ENCODE assay signal across 2 cellular contexts in the genomic region with DNA sequence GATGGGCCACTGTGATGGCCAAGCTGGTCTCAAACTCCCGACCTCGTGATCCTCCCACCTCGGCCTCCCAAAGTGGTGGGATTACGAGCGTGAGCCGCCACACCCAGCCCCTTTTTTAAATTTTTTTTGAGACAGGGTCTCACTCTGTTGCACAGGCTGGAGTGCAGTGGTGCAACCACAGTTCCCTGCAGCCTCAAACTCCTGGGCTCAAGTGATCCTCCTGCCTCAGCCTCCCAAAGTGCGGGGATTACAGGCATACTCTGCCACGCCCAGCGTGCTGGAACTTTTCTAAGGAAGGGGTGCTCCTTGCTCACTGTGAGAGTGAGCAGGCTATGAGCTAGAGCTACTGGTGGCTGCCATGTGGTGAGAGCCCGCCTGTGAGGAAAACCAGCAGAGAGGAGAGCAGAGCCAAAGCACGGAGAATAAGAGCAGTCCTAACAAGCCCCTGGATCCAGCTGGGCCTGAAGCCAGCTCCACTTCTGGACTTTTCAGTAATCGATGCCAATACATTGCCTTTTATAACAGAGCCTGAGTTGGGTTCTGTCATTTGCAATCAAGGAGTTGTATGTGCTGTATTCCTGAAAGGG.
TF ChIP-seq lines count a peak whose summit lies in the region.

No MANE protein-coding gene starts in this region.

TF ChIP-seq in SK-N-SH, 30 proteins besides CTCF, POLR2A, EP300 and RAD21 (continued from another document):
- TF ChIP-seq, protein P1, sequence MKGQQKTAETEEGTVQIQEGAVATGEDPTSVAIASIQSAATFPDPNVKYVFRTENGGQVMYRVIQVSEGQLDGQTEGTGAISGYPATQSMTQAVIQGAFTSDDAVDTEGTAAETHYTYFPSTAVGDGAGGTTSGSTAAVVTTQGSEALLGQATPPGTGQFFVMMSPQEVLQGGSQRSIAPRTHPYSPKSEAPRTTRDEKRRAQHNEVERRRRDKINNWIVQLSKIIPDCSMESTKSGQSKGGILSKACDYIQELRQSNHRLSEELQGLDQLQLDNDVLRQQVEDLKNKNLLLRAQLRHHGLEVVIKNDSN (IDR thresholded peaks at IDR 0.05; ENCODE audit: borderline replicate concordance, low read depth) = no peak
- TF ChIP-seq, protein P2, sequence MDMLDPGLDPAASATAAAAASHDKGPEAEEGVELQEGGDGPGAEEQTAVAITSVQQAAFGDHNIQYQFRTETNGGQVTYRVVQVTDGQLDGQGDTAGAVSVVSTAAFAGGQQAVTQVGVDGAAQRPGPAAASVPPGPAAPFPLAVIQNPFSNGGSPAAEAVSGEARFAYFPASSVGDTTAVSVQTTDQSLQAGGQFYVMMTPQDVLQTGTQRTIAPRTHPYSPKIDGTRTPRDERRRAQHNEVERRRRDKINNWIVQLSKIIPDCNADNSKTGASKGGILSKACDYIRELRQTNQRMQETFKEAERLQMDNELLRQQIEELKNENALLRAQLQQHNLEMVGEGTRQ (IDR thresholded peaks at IDR 0.05; ENCODE audit: borderline replicate concordance, low read depth, low read length) = no peak
- TF ChIP-seq SIN3A (IDR thresholded peaks at IDR 0.05; ENCODE audit: borderline replicate concordance, low read depth, low read length) (no peak), MXI1 (IDR thresholded peaks at IDR 0.05; ENCODE audit: low read depth, low read length) (no peak)

TF ChIP-seq in SK-N-SH treated with all-trans-retinoic acid at 6 μM for 48 hours, 23 proteins besides CTCF, POLR2A, EP300 and RAD21 (continued from another document):
- TF ChIP-seq, protein P3, sequence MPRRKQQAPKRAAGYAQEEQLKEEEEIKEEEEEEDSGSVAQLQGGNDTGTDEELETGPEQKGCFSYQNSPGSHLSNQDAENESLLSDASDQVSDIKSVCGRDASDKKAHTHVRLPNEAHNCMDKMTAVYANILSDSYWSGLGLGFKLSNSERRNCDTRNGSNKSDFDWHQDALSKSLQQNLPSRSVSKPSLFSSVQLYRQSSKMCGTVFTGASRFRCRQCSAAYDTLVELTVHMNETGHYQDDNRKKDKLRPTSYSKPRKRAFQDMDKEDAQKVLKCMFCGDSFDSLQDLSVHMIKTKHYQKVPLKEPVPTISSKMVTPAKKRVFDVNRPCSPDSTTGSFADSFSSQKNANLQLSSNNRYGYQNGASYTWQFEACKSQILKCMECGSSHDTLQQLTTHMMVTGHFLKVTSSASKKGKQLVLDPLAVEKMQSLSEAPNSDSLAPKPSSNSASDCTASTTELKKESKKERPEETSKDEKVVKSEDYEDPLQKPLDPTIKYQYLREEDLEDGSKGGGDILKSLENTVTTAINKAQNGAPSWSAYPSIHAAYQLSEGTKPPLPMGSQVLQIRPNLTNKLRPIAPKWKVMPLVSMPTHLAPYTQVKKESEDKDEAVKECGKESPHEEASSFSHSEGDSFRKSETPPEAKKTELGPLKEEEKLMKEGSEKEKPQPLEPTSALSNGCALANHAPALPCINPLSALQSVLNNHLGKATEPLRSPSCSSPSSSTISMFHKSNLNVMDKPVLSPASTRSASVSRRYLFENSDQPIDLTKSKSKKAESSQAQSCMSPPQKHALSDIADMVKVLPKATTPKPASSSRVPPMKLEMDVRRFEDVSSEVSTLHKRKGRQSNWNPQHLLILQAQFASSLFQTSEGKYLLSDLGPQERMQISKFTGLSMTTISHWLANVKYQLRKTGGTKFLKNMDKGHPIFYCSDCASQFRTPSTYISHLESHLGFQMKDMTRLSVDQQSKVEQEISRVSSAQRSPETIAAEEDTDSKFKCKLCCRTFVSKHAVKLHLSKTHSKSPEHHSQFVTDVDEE (CRISPR knock-in tag; IDR thresholded peaks at IDR 0.05) = no peak
- no peak for TF ChIP-seq CSDC2 (CRISPR knock-in tag; IDR thresholded peaks at IDR 0.05)
- TF ChIP-seq, protein P4, sequence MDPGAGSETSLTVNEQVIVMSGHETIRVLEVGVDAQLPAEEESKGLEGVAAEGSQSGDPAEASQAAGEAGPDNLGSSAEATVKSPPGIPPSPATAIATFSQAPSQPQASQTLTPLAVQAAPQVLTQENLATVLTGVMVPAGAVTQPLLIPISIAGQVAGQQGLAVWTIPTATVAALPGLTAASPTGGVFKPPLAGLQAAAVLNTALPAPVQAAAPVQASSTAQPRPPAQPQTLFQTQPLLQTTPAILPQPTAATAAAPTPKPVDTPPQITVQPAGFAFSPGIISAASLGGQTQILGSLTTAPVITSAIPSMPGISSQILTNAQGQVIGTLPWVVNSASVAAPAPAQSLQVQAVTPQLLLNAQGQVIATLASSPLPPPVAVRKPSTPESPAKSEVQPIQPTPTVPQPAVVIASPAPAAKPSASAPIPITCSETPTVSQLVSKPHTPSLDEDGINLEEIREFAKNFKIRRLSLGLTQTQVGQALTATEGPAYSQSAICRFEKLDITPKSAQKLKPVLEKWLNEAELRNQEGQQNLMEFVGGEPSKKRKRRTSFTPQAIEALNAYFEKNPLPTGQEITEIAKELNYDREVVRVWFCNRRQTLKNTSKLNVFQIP (CRISPR knock-in tag; IDR thresholded peaks at IDR 0.05; ENCODE audit: borderline replicate concordance, low read depth) = no peak
- TF ChIP-seq ZFP30 (CRISPR knock-in tag; IDR thresholded peaks at IDR 0.05) = no peak
- no peak for TF ChIP-seq ARNTL (CRISPR knock-in tag; IDR thresholded peaks at IDR 0.05; ENCODE audit: borderline replicate concordance, low read depth)
- TF ChIP-seq, protein P5, sequence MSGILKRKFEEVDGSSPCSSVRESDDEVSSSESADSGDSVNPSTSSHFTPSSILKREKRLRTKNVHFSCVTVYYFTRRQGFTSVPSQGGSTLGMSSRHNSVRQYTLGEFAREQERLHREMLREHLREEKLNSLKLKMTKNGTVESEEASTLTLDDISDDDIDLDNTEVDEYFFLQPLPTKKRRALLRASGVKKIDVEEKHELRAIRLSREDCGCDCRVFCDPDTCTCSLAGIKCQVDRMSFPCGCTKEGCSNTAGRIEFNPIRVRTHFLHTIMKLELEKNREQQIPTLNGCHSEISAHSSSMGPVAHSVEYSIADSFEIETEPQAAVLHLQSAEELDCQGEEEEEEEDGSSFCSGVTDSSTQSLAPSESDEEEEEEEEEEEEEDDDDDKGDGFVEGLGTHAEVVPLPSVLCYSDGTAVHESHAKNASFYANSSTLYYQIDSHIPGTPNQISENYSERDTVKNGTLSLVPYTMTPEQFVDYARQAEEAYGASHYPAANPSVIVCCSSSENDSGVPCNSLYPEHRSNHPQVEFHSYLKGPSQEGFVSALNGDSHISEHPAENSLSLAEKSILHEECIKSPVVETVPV (CRISPR knock-in tag; IDR thresholded peaks at IDR 0.05) = no peak
- no peak for TF ChIP-seq ZC3H10 (CRISPR knock-in tag; IDR thresholded peaks at IDR 0.05)
- no peak for TF ChIP-seq ZNF70 (CRISPR knock-in tag; IDR thresholded peaks at IDR 0.05)
